Comparison of ENCODE assay signal across 1 cellular context in the genomic region with DNA sequence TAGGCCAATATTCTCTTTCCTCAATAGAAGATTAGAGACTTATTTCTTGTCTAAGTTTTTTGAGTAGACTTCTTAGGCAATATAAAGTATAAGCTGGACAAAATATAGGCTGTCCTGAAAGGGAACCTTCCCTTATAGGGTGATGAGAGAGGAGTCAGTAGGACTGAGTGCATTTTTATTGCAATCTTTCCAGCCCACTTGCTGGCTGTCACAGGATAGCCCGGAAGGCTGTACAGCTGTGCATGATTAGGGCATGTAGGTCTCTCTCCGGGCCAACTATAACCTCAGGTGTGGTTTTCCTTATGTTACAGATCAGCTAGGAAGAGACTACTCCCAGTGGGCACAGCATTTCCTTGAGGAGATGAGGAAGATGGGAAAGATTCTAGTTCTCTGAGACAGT.
TF ChIP-seq lines count a peak whose summit lies in the region.

No MANE protein-coding gene starts in this region.

TF ChIP-seq in K562, 482 proteins besides CTCF, POLR2A, EP300 and RAD21 (continued from another document):
- TF ChIP-seq SIX5 (IDR thresholded peaks at IDR 0.05; ENCODE audit: borderline replicate concordance in 1 of 2, insufficient read depth in 1 of 2, low read depth in 1 of 2, low read length in 2 of 2) (no peak), NCOA4 (IDR thresholded peaks at IDR 0.05; ENCODE audit: partially characterized antibody) (no peak), ZNF282 (CRISPR knock-in tag; IDR thresholded peaks at IDR 0.05) (no peak), CBX3 (IDR thresholded peaks at IDR 0.05; ENCODE audit: borderline replicate concordance in 1 of 2, low read length in 2 of 2) (no peak), ETV1 (tag; conservative IDR thresholded peaks at IDR 0.05; ENCODE audit: low read depth) (peak; percentile 77), CBFA2T2 (conservative IDR thresholded peaks at IDR 0.05) (peak; percentile 59), MAFK (IDR thresholded peaks at IDR 0.05; ENCODE audit: low read length) (no peak), DPF2 (IDR thresholded peaks at IDR 0.05) (peak; percentile 55; the same call in 1 of the 2 replicates), POLR2AphosphoS5 (IDR thresholded peaks at IDR 0.05; ENCODE audit: control insufficient read depth, insufficient read depth, low read depth, low read length) (peak; percentile 71; the same call in 1 of the 2 replicates), MEIS2 (IDR thresholded peaks at IDR 0.05; ENCODE audit: partially characterized antibody) (peak; percentile 6), SMARCA4 (IDR thresholded peaks at IDR 0.05) (0 out of 2 replicates have a peak, but pooled peaks have one; percentile 37), ZKSCAN3 (CRISPR knock-in tag; IDR thresholded peaks at IDR 0.05) (peak; percentile 90), MYBL2 (IDR thresholded peaks at IDR 0.05; ENCODE audit: low read depth) (no peak), MYBL2 (CRISPR knock-in tag; IDR thresholded peaks at IDR 0.05; ENCODE audit: borderline replicate concordance) (no peak), EHMT2 (IDR thresholded peaks at IDR 0.05) (no peak), FOS (IDR thresholded peaks at IDR 0.05; ENCODE audit: extremely low read depth, insufficient read length) (no peak), POLR2G (IDR thresholded peaks at IDR 0.05; ENCODE audit: low read depth, low read length) (no peak), ILF3 (IDR thresholded peaks at IDR 0.05; ENCODE audit: borderline replicate concordance) (no peak), PHF21A (IDR thresholded peaks at IDR 0.05; ENCODE audit: borderline replicate concordance, low read depth) (no peak), TCF3 (CRISPR knock-in tag; IDR thresholded peaks at IDR 0.05) (peak; percentile 81), RBM22 (IDR thresholded peaks at IDR 0.05; ENCODE audit: low read depth, low read length, poor library complexity, severe bottlenecking) (no peak), KLF6 (CRISPR knock-in tag; IDR thresholded peaks at IDR 0.05; ENCODE audit: borderline replicate concordance) (no peak), PML (IDR thresholded peaks at IDR 0.05; ENCODE audit: low read length) (0 out of 2 replicates have a peak, but pooled peaks have one; percentile 22), SRF (CRISPR knock-in tag; IDR thresholded peaks at IDR 0.05) (peak in 1 of 2 experiments; percentile 72; a peak in 2 of 4 replicates), TAL1 (IDR thresholded peaks at IDR 0.05) (peak; percentile 59; the same call in 1 of the 2 replicates), ZNF586 (CRISPR knock-in tag; conservative IDR thresholded peaks at IDR 0.05) (no peak), ATF1 (CRISPR knock-in tag; IDR thresholded peaks at IDR 0.05) (no peak), ATF1 (tag; IDR thresholded peaks at IDR 0.05) (no peak), ARID1B (IDR thresholded peaks at IDR 0.05) (peak; percentile 66), CBFA2T3 (IDR thresholded peaks at IDR 0.05) (peak; percentile 78), IRF2 (CRISPR knock-in tag; IDR thresholded peaks at IDR 0.05) (no peak), FOXK2 (conservative IDR thresholded peaks at IDR 0.05 in 1 of 2, IDR thresholded peaks at IDR 0.05 in 1 of 2; ENCODE audit: low read depth in 2 of 2) (no peak), ETV5 (CRISPR knock-in tag; IDR thresholded peaks at IDR 0.05; ENCODE audit: low read depth) (peak; percentile 64; the same call in 1 of the 2 replicates)
- TF ChIP-seq, protein P1, sequence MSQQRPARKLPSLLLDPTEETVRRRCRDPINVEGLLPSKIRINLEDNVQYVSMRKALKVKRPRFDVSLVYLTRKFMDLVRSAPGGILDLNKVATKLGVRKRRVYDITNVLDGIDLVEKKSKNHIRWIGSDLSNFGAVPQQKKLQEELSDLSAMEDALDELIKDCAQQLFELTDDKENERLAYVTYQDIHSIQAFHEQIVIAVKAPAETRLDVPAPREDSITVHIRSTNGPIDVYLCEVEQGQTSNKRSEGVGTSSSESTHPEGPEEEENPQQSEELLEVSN (IDR thresholded peaks at IDR 0.05; ENCODE audit: borderline replicate concordance in 1 of 2, extremely low read depth in 1 of 2, insufficient read depth in 1 of 2, insufficient read length in 1 of 2, low read depth in 1 of 2, low read length in 1 of 2, poor library complexity in 1 of 2, severe bottlenecking in 1 of 2): no peak
- TF ChIP-seq, protein P2, sequence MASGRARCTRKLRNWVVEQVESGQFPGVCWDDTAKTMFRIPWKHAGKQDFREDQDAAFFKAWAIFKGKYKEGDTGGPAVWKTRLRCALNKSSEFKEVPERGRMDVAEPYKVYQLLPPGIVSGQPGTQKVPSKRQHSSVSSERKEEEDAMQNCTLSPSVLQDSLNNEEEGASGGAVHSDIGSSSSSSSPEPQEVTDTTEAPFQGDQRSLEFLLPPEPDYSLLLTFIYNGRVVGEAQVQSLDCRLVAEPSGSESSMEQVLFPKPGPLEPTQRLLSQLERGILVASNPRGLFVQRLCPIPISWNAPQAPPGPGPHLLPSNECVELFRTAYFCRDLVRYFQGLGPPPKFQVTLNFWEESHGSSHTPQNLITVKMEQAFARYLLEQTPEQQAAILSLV (tag; IDR thresholded peaks at IDR 0.05): no peak
- TF ChIP-seq, protein P3, sequence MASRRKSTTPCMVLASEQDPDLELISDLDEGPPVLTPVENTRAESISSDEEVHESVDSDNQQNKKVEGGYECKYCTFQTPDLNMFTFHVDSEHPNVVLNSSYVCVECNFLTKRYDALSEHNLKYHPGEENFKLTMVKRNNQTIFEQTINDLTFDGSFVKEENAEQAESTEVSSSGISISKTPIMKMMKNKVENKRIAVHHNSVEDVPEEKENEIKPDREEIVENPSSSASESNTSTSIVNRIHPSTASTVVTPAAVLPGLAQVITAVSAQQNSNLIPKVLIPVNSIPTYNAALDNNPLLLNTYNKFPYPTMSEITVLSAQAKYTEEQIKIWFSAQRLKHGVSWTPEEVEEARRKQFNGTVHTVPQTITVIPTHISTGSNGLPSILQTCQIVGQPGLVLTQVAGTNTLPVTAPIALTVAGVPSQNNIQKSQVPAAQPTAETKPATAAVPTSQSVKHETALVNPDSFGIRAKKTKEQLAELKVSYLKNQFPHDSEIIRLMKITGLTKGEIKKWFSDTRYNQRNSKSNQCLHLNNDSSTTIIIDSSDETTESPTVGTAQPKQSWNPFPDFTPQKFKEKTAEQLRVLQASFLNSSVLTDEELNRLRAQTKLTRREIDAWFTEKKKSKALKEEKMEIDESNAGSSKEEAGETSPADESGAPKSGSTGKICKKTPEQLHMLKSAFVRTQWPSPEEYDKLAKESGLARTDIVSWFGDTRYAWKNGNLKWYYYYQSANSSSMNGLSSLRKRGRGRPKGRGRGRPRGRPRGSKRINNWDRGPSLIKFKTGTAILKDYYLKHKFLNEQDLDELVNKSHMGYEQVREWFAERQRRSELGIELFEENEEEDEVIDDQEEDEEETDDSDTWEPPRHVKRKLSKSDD (conservative IDR thresholded peaks at IDR 0.05; ENCODE audit: low read length): no peak
- TF ChIP-seq, protein P4, sequence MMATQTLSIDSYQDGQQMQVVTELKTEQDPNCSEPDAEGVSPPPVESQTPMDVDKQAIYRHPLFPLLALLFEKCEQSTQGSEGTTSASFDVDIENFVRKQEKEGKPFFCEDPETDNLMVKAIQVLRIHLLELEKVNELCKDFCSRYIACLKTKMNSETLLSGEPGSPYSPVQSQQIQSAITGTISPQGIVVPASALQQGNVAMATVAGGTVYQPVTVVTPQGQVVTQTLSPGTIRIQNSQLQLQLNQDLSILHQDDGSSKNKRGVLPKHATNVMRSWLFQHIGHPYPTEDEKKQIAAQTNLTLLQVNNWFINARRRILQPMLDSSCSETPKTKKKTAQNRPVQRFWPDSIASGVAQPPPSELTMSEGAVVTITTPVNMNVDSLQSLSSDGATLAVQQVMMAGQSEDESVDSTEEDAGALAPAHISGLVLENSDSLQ (IDR thresholded peaks at IDR 0.05): no peak
- TF ChIP-seq, protein P5, sequence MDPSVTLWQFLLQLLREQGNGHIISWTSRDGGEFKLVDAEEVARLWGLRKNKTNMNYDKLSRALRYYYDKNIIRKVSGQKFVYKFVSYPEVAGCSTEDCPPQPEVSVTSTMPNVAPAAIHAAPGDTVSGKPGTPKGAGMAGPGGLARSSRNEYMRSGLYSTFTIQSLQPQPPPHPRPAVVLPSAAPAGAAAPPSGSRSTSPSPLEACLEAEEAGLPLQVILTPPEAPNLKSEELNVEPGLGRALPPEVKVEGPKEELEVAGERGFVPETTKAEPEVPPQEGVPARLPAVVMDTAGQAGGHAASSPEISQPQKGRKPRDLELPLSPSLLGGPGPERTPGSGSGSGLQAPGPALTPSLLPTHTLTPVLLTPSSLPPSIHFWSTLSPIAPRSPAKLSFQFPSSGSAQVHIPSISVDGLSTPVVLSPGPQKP (CRISPR knock-in tag; IDR thresholded peaks at IDR 0.05): no peak
- TF ChIP-seq, protein P6, sequence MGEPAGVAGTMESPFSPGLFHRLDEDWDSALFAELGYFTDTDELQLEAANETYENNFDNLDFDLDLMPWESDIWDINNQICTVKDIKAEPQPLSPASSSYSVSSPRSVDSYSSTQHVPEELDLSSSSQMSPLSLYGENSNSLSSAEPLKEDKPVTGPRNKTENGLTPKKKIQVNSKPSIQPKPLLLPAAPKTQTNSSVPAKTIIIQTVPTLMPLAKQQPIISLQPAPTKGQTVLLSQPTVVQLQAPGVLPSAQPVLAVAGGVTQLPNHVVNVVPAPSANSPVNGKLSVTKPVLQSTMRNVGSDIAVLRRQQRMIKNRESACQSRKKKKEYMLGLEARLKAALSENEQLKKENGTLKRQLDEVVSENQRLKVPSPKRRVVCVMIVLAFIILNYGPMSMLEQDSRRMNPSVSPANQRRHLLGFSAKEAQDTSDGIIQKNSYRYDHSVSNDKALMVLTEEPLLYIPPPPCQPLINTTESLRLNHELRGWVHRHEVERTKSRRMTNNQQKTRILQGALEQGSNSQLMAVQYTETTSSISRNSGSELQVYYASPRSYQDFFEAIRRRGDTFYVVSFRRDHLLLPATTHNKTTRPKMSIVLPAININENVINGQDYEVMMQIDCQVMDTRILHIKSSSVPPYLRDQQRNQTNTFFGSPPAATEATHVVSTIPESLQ (CRISPR knock-in tag; IDR thresholded peaks at IDR 0.05): no peak
